Comparison of ENCODE assay signal across 1 cellular context in genomic region chr9:36486933-36487481, GRCh38.
TF ChIP-seq lines count a peak whose summit lies in the region.

No MANE protein-coding gene starts in this region.

TF ChIP-seq in HepG2, 621 proteins besides CTCF, POLR2A, EP300 and RAD21 (continued from another document):
- TF ChIP-seq XBP1 (CRISPR knock-in tag; IDR thresholded peaks at IDR 0.05) (no peak), CEBPB (IDR thresholded peaks at IDR 0.05; ENCODE audit: borderline replicate concordance, low read depth, low read length) (no peak), AKAP8 (CRISPR knock-in tag; IDR thresholded peaks at IDR 0.05) (no peak), MTF1 (CRISPR knock-in tag; IDR thresholded peaks at IDR 0.05) (no peak), ZNF256 (CRISPR knock-in tag; conservative IDR thresholded peaks at IDR 0.05) (no peak), SIN3A (IDR thresholded peaks at IDR 0.05; ENCODE audit: borderline replicate concordance, low read depth, low read length) (0 out of 2 replicates have a peak, but pooled peaks have one; percentile 8), ADNP (CRISPR knock-in tag; IDR thresholded peaks at IDR 0.05) (peak; percentile 32; the same call in 1 of the 2 replicates), FLYWCH1 (CRISPR knock-in tag; IDR thresholded peaks at IDR 0.05) (no peak), U2AF2 (IDR thresholded peaks at IDR 0.05; ENCODE audit: low read depth, low read length) (no peak), SNAPC5 (CRISPR knock-in tag; IDR thresholded peaks at IDR 0.05; ENCODE audit: borderline replicate concordance) (no peak), POLR2G (IDR thresholded peaks at IDR 0.05; ENCODE audit: low read depth, low read length) (peak; percentile 51), ZNF75D (CRISPR knock-in tag; IDR thresholded peaks at IDR 0.05; ENCODE audit: borderline replicate concordance) (no peak), TARDBP (CRISPR knock-in tag; IDR thresholded peaks at IDR 0.05) (no peak), ZBTB49 (CRISPR knock-in tag; IDR thresholded peaks at IDR 0.05; ENCODE audit: borderline replicate concordance) (no peak), ZSCAN9 (CRISPR knock-in tag; IDR thresholded peaks at IDR 0.05; ENCODE audit: borderline replicate concordance) (no peak), TP53 (CRISPR knock-in tag; conservative IDR thresholded peaks at IDR 0.05) (no peak), RBM39 (IDR thresholded peaks at IDR 0.05; ENCODE audit: low read depth, low read length, poor library complexity, severe bottlenecking) (peak; percentile 8), ZNF274 (CRISPR knock-in tag; IDR thresholded peaks at IDR 0.05) (no peak), ZNF207 (IDR thresholded peaks at IDR 0.05; ENCODE audit: borderline replicate concordance) (no peak), CAMTA2 (CRISPR knock-in tag; IDR thresholded peaks at IDR 0.05; ENCODE audit: borderline replicate concordance) (no peak), SALL1 (CRISPR knock-in tag; IDR thresholded peaks at IDR 0.05) (peak; percentile 50), ZNF704 (CRISPR knock-in tag; IDR thresholded peaks at IDR 0.05; ENCODE audit: borderline replicate concordance) (no peak), ZNF263 (CRISPR knock-in tag; IDR thresholded peaks at IDR 0.05) (peak; percentile 28; the same call in 1 of the 2 replicates), LCORL (IDR thresholded peaks at IDR 0.05) (no peak), LCORL (CRISPR knock-in tag; IDR thresholded peaks at IDR 0.05) (0 out of 2 replicates have a peak, but pooled peaks have one; percentile 34), MYNN (CRISPR knock-in tag; IDR thresholded peaks at IDR 0.05; ENCODE audit: low read depth) (no peak), CENPX (CRISPR knock-in tag; IDR thresholded peaks at IDR 0.05) (no peak), ZNF12 (CRISPR knock-in tag; IDR thresholded peaks at IDR 0.05) (no peak), GATAD2A (CRISPR knock-in tag; IDR thresholded peaks at IDR 0.05) (no peak), MXD4 (CRISPR knock-in tag; IDR thresholded peaks at IDR 0.05) (no peak), ZNF292 (CRISPR knock-in tag; IDR thresholded peaks at IDR 0.05; ENCODE audit: borderline replicate concordance, low read depth) (no peak), ATF7 (IDR thresholded peaks at IDR 0.05) (no peak), ATF7 (CRISPR knock-in tag; IDR thresholded peaks at IDR 0.05) (no peak), ZNF891 (CRISPR knock-in tag; IDR thresholded peaks at IDR 0.05) (no peak), ZNF660 (CRISPR knock-in tag; IDR thresholded peaks at IDR 0.05; ENCODE audit: borderline replicate concordance, low read depth) (no peak), BRF2 (CRISPR knock-in tag; IDR thresholded peaks at IDR 0.05) (no peak), TFE3 (CRISPR knock-in tag; IDR thresholded peaks at IDR 0.05) (no peak), ZSCAN12 (CRISPR knock-in tag; IDR thresholded peaks at IDR 0.05) (no peak)
- TF ChIP-seq, protein P1, sequence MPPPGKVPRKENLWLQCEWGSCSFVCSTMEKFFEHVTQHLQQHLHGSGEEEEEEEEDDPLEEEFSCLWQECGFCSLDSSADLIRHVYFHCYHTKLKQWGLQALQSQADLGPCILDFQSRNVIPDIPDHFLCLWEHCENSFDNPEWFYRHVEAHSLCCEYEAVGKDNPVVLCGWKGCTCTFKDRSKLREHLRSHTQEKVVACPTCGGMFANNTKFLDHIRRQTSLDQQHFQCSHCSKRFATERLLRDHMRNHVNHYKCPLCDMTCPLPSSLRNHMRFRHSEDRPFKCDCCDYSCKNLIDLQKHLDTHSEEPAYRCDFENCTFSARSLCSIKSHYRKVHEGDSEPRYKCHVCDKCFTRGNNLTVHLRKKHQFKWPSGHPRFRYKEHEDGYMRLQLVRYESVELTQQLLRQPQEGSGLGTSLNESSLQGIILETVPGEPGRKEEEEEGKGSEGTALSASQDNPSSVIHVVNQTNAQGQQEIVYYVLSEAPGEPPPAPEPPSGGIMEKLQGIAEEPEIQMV (CRISPR knock-in tag; IDR thresholded peaks at IDR 0.05; ENCODE audit: low read depth), result no peak
- TF ChIP-seq, protein P2, sequence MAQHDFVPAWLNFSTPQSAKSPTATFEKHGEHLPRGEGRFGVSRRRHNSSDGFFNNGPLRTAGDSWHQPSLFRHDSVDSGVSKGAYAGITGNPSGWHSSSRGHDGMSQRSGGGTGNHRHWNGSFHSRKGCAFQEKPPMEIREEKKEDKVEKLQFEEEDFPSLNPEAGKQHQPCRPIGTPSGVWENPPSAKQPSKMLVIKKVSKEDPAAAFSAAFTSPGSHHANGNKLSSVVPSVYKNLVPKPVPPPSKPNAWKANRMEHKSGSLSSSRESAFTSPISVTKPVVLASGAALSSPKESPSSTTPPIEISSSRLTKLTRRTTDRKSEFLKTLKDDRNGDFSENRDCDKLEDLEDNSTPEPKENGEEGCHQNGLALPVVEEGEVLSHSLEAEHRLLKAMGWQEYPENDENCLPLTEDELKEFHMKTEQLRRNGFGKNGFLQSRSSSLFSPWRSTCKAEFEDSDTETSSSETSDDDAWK (CRISPR knock-in tag; IDR thresholded peaks at IDR 0.05), result no peak
- TF ChIP-seq, protein P3, sequence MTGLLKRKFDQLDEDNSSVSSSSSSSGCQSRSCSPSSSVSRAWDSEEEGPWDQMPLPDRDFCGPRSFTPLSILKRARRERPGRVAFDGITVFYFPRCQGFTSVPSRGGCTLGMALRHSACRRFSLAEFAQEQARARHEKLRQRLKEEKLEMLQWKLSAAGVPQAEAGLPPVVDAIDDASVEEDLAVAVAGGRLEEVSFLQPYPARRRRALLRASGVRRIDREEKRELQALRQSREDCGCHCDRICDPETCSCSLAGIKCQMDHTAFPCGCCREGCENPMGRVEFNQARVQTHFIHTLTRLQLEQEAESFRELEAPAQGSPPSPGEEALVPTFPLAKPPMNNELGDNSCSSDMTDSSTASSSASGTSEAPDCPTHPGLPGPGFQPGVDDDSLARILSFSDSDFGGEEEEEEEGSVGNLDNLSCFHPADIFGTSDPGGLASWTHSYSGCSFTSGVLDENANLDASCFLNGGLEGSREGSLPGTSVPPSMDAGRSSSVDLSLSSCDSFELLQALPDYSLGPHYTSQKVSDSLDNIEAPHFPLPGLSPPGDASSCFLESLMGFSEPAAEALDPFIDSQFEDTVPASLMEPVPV (CRISPR knock-in tag; IDR thresholded peaks at IDR 0.05), result 0 out of 2 replicates have a peak, but pooled peaks have one; percentile 55
- TF ChIP-seq, protein P4, sequence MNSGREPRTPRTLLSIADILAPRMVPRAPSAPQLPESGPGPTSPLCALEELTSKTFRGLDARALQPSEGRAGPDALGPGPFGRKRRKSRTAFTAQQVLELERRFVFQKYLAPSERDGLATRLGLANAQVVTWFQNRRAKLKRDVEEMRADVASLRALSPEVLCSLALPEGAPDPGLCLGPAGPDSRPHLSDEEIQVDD (CRISPR knock-in tag; IDR thresholded peaks at IDR 0.05; ENCODE audit: borderline replicate concordance), result no peak
TF ChIP-seq in HepG2: peak in this region for 51.
